ENCODE assay signal across 8 cellular contexts in genomic region chr20:58236612-58237317, GRCh38. TPM values are rescaled to one million over a fixed set of nuclear protein-coding genes. Genes with fewer than 3 reads are reported as not detected.
DNase-seq lines count a peak whose midpoint lies in the region; ATAC-seq, FAIRE-seq and TF ChIP-seq lines count a peak whose summit lies in the region.

No MANE protein-coding gene starts in this region.

- intact Hi-C loops in kidney (cut with DNase I), result no loop called here

- H3K4me1 ChIP-seq in kidney (ENCODE audit: control insufficient read depth in 1 of 2, insufficient read depth in 1 of 2, low read depth in 1 of 2, low read length in 2 of 2), result no peaks in the 10 kb centered on the region

- no peak for FAIRE-seq in kidney (lab: Jason Lieb, UNC)

- peaks cover 0 to 4% of the 10 kb centered on the region in 2 donors for H3K36me3 ChIP-seq in kidney (ENCODE audit: control insufficient read depth in 1 of 2, insufficient read depth in 2 of 2, low read length in 2 of 2)

- no peak overlapping the region for H3K9ac ChIP-seq in kidney (ENCODE audit: low read length in 2 of 2)

- no peaks in the 10 kb centered on the region for H3K4me1 Mint-ChIP-seq in central memory CD8-positive, alpha-beta T cell

- H3K4me3 ChIP-seq in kidney (ENCODE audit: low read length in 2 of 2), result peak overlapping the region; percentile 48 to 59

- peaks cover 2% of the 10 kb centered on the region for H3K36me3 Mint-ChIP-seq in central memory CD8-positive, alpha-beta T cell (ENCODE audit: insufficient read depth)

- DNase-seq in NK-92 treated with Interleukin-12 subunit alpha and Interleukin-12 subunit beta, amount 100 ng/mL, for 24 hours (lab: John Stamatoyannopoulos, UW), result peak; percentile 61
- DNase-seq in NK-92 (lab: John Stamatoyannopoulos, UW; ENCODE audit: unreplicated experiment), result no peak
- peak; percentile 90 for DNase-seq in NCI-H2171 treated with DMSO at 0.1 percent for 48 hours (lab: John Stamatoyannopoulos, UW)
- peak; percentile 72 for DNase-seq in activated CD4-positive, CD25-positive, alpha-beta regulatory T cell treated with anti-CD3 and anti-CD28 coated beads, Interleukin-2, amount 50 U/mL, for 16 hours (ENCODE audit: low read depth, low spot score)
- DNase-seq in central memory CD8-positive, alpha-beta T cell (ENCODE audit: low spot score in 2 of 2), result peak; percentile 76 to 83
- peak; percentile 82 for DNase-seq in kidney
- DNase-seq in stimulated activated CD4-positive, alpha-beta T cell treated with anti-CD3 and anti-CD28 coated beads, Interleukin-15, amount 100 ng/mL, for 1 hour (ENCODE audit: low read depth in 1 of 2, low spot score in 1 of 2), result peak; percentile 69 to 82

- H3K4me3 Mint-ChIP-seq in central memory CD8-positive, alpha-beta T cell, result peak overlapping the region; percentile 75

- peak overlapping the region; percentile 75 for H3K27ac Mint-ChIP-seq in central memory CD8-positive, alpha-beta T cell (ENCODE audit: low read depth)

- no peaks in the 10 kb centered on the region for H3K9me3 Mint-ChIP-seq in central memory CD8-positive, alpha-beta T cell

- ATAC-seq in HG02973 (IDR thresholded peaks at IDR 0.05; ENCODE audit: unreplicated experiment), result peak; percentile 70
- ATAC-seq in central memory CD8-positive, alpha-beta T cell (replicated peaks; ENCODE audit: extremely low read depth, poor library complexity, severe bottlenecking), result peak; percentile 91

- H3K27ac ChIP-seq in kidney (ENCODE audit: low read depth in 2 of 2, low read length in 2 of 2), result no peak overlapping the region

- TF ChIP-seq CTCF in kidney (IDR thresholded peaks at IDR 0.05; ENCODE audit: borderline replicate concordance, extremely low read depth, insufficient read depth), result peak; percentile 92

- H3K9me3 ChIP-seq in kidney (ENCODE audit: control insufficient read depth in 1 of 2, low read length in 2 of 2), result no peaks in the 10 kb centered on the region

- H3K27me3 Mint-ChIP-seq in central memory CD8-positive, alpha-beta T cell, result no peaks in the 10 kb centered on the region

RNA-seq across cellular contexts. Expression of gene ANKRD60, which starts 8.3 kb away (rescaled TPM):
- total RNA-seq in kidney, result not detected
- not detected for polyA plus RNA-seq in kidney (ENCODE audit: insufficient read depth, low read depth, low replicate concordance)
